ENCODE assay signal across 9 cellular contexts in genomic region chr10:31146496-31147219, GRCh38.
DNase-seq lines count a peak whose midpoint lies in the region; ATAC-seq and TF ChIP-seq lines count a peak whose summit lies in the region.
"Had no signal": no experiment of that assay in that cellular context is flagged by ENCODE, and none has a peak within 500 bp of the region (broad histone marks: within the 10 kb centered on the region; RNA-seq: fewer than 3 reads in every experiment).

No MANE protein-coding gene starts in this region.

- H3K27ac Mint-ChIP-seq in activated T-cell treated with anti-CD3 and anti-CD28 coated beads, Interleukin-2, amount 50 U/mL, for 24 hours = peak overlapping the region; percentile 48

- no peaks in the 10 kb centered on the region for H3K36me3 Mint-ChIP-seq in activated T-cell treated with anti-CD3 and anti-CD28 coated beads, Interleukin-2, amount 50 U/mL, for 24 hours (ENCODE audit: low read depth)
- H3K36me3 Mint-ChIP-seq: CD8-positive, alpha-beta memory T cell had no signal

- H3K9ac ChIP-seq in adipocyte (ENCODE audit: low read length) = no peak overlapping the region

- peak; percentile 58 for ATAC-seq in upper lobe of right lung

- TF ChIP-seq CTCF in upper lobe of right lung (IDR thresholded peaks at IDR 0.05) = no peak

- no peaks in the 10 kb centered on the region for H3K36me3 ChIP-seq in adipocyte (ENCODE audit: control insufficient read depth, insufficient read depth, low read length, severe bottlenecking)
- H3K36me3 ChIP-seq in upper lobe of right lung = no peaks in the 10 kb centered on the region

- H3K4me1 Mint-ChIP-seq in activated T-cell treated with anti-CD3 and anti-CD28 coated beads, Interleukin-2, amount 50 U/mL, for 24 hours (ENCODE audit: low read depth) = peaks cover 24% of the 10 kb centered on the region
- H3K4me1 Mint-ChIP-seq: CD8-positive, alpha-beta memory T cell had no signal

- H3K4me3 Mint-ChIP-seq in activated T-cell treated with anti-CD3 and anti-CD28 coated beads, Interleukin-2, amount 50 U/mL, for 24 hours = no peak overlapping the region
- H3K4me3 Mint-ChIP-seq: CD8-positive, alpha-beta memory T cell had no signal

- H3K9me3 Mint-ChIP-seq in activated T-cell treated with anti-CD3 and anti-CD28 coated beads, Interleukin-2, amount 50 U/mL, for 24 hours = no peaks in the 10 kb centered on the region
- H3K9me3 Mint-ChIP-seq: CD8-positive, alpha-beta memory T cell had no signal

- H3K4me1 ChIP-seq in adipocyte (ENCODE audit: control insufficient read depth, insufficient read depth, low read length) = peaks cover 10% of the 10 kb centered on the region
- peaks cover 11% of the 10 kb centered on the region for H3K4me1 ChIP-seq in upper lobe of right lung

- H3K27ac ChIP-seq in upper lobe of right lung = no peak overlapping the region

- DNase-seq in activated T-cell treated with anti-CD3 and anti-CD28 coated beads, Interleukin-2, amount 50 U/mL, for 24 hours = peak; percentile 42
- DNase-seq in activated T-cell treated with anti-CD3 and anti-CD28 coated beads for 4 hours (no peak), adipocyte (ENCODE audit: low read depth) (peak; percentile 64), islet precursor cell (peak; percentile 90), upper lobe of right lung (no peak), cortex of kidney (lab: John Stamatoyannopoulos, UW) (no peak), COR-L47 (lab: John Stamatoyannopoulos, UW) (no peak)
- no peak for DNase-seq in activated CD4-positive, alpha-beta T cell treated with anti-CD3 and anti-CD28 coated beads for 1 hour

- intact Hi-C loops in upper lobe of right lung (cut with DNase I) = no loop called here

- peaks cover 4% of the 10 kb centered on the region for H3K27me3 Mint-ChIP-seq in activated T-cell treated with anti-CD3 and anti-CD28 coated beads, Interleukin-2, amount 50 U/mL, for 24 hours

- H3K4me3 ChIP-seq in adipocyte (ENCODE audit: low read length) (no peak overlapping the region), upper lobe of right lung (no peak overlapping the region)

- H3K27me3 ChIP-seq in adipocyte (replicated peaks; ENCODE audit: control insufficient read depth, insufficient read depth, low read length) = no peaks in the 10 kb centered on the region
- no peaks in the 10 kb centered on the region for H3K27me3 ChIP-seq in upper lobe of right lung

- H3K9me3 ChIP-seq in adipocyte (ENCODE audit: control insufficient read depth, low read length) = no peaks in the 10 kb centered on the region
- H3K9me3 ChIP-seq in upper lobe of right lung = no peaks in the 10 kb centered on the region

Comparison
In these comparisons a context has a peak if more than half of its experiments do, and no peak if none do; other contexts are left out.
1. DNase-seq: peak in activated T-cell treated with anti-CD3 and anti-CD28 coated beads, Interleukin-2, amount 50 U/mL, for 24 hours (single experiment), adipocyte (single experiment) and islet precursor cell (single experiment); none in activated T-cell treated with anti-CD3 and anti-CD28 coated beads for 4 hours (single experiment), upper lobe of right lung (single experiment), cortex of kidney (single experiment), COR-L47 (single experiment) and activated CD4-positive, alpha-beta T cell treated with anti-CD3 and anti-CD28 coated beads for 1 hour (single experiment).